In the genomic region with DNA sequence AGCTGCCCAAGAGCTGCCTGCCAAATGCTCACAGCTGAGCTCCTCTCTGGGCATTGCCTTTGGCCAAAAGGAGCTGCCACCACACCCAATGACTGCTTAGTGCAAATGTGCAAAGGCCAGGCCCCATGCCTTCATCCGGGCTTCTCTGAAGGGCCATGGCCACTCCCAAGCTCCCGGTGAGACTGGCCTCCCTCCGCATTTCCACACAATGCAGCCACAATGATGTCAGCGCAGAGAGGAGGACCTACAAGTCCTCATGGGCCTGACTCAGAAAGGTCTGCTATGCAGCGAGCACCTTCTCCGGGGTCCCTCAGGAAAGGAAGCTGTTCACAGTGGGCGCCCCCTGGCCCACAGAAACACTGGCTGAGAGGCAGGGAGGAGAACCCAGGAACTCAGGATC, we compare ENCODE assay signal across 23 cellular contexts. TPM values are rescaled to one million over a fixed set of nuclear protein-coding genes. Genes with fewer than 3 reads are reported as not detected.
"Had no signal": no experiment of that assay in that cellular context is flagged by ENCODE, and none has a peak within 500 bp of the region (broad histone marks: within the 10 kb centered on the region; RNA-seq: fewer than 3 reads in every experiment).

No MANE protein-coding gene starts in this region.

- H3K4me3 ChIP-seq: hepatocyte, sigmoid colon had no signal

- H3K4me1 ChIP-seq: sigmoid colon had no signal

- H3K27ac Mint-ChIP-seq: activated CD4-positive, alpha-beta memory T cell treated with anti-CD3 and anti-CD28 coated beads, Interleukin-2, amount 10 ng/mL, durations not matched to agents 7 days and 5 days; activated CD4-positive, alpha-beta T cell treated with anti-CD3 and anti-CD28 coated beads for 36 hours; activated naive CD4-positive, alpha-beta T cell treated with anti-CD3 and anti-CD28 coated beads, Interleukin-2, amount 50 U/mL, for 72 hours; brain; dendritic cell treated with granulocyte-macrophage colony-stimulating factor and Interleukin-4, amounts not matched to agents 40 ng/mL and 50 ng/mL, for 4 days; effector memory CD8-positive, alpha-beta T cell; nephron progenitor cell; stimulated activated memory B cell treated with anti-CD40 and anti-IgM and Interleukin-4, amounts not matched to agents 10 μg/mL and 1 μg/mL and 100 μg/mL, for 72 hours; T-helper 17 cell had no signal

- H3K4me1 Mint-ChIP-seq: activated CD4-positive, alpha-beta memory T cell treated with anti-CD3 and anti-CD28 coated beads, Interleukin-2, amount 10 ng/mL, durations not matched to agents 7 days and 5 days; activated CD4-positive, alpha-beta T cell treated with anti-CD3 and anti-CD28 coated beads for 36 hours; stimulated activated memory B cell treated with anti-CD40 and anti-IgM and Interleukin-4, amounts not matched to agents 10 μg/mL and 1 μg/mL and 100 μg/mL, for 72 hours; T-helper 17 cell had no signal

- H3K4me3 Mint-ChIP-seq: activated CD4-positive, alpha-beta memory T cell treated with anti-CD3 and anti-CD28 coated beads, Interleukin-2, amount 10 ng/mL, durations not matched to agents 7 days and 5 days; activated CD4-positive, alpha-beta T cell treated with anti-CD3 and anti-CD28 coated beads for 36 hours; brain; dendritic cell treated with granulocyte-macrophage colony-stimulating factor and Interleukin-4, amounts not matched to agents 40 ng/mL and 50 ng/mL, for 4 days; effector memory CD8-positive, alpha-beta T cell; nephron progenitor cell; stimulated activated memory B cell treated with anti-CD40 and anti-IgM and Interleukin-4, amounts not matched to agents 10 μg/mL and 1 μg/mL and 100 μg/mL, for 72 hours; T-helper 17 cell had no signal

- H3K9me3 Mint-ChIP-seq: activated CD4-positive, alpha-beta memory T cell treated with anti-CD3 and anti-CD28 coated beads, Interleukin-2, amount 10 ng/mL, durations not matched to agents 7 days and 5 days; activated naive CD4-positive, alpha-beta T cell treated with anti-CD3 and anti-CD28 coated beads, Interleukin-2, amount 50 U/mL, for 72 hours; brain; dendritic cell treated with granulocyte-macrophage colony-stimulating factor and Interleukin-4, amounts not matched to agents 40 ng/mL and 50 ng/mL, for 4 days; effector memory CD8-positive, alpha-beta T cell; nephron progenitor cell; stimulated activated memory B cell treated with anti-CD40 and anti-IgM and Interleukin-4, amounts not matched to agents 10 μg/mL and 1 μg/mL and 100 μg/mL, for 72 hours had no signal

- DNase-seq: activated CD4-positive, alpha-beta memory T cell treated with anti-CD3 and anti-CD28 coated beads, Interleukin-2, amount 10 ng/mL, durations not matched to agents 7 days and 5 days; activated CD4-positive, alpha-beta T cell treated with anti-CD3 and anti-CD28 coated beads for 36 hours; activated CD8-positive, alpha-beta memory T cell treated with anti-CD3 and anti-CD28 coated beads, Interleukin-2, amount 50 U/mL, for 4 hours; activated gamma-delta T cell; activated T-cell treated with anti-CD3 and anti-CD28 coated beads, Interleukin-2, amount 50 U/mL, for 48 hours; amniotic stem cell; effector memory CD8-positive, alpha-beta T cell; nephron progenitor cell; sigmoid colon; stimulated activated CD4-positive, alpha-beta T cell treated with anti-CD3 and anti-CD28 coated beads, Interleukin-12 subunit alpha, Interleukin-12 subunit beta, amount 100 ng/mL, for 4 hours; T-helper 17 cell; WERI-Rb-1 had no signal

- H3K27ac ChIP-seq: epithelial cell of prostate, hepatocyte, sigmoid colon, WERI-Rb-1 had no signal

- H3K27me3 ChIP-seq: hepatocyte, sigmoid colon had no signal

- H3K36me3 Mint-ChIP-seq: activated naive CD4-positive, alpha-beta T cell treated with anti-CD3 and anti-CD28 coated beads, Interleukin-2, amount 50 U/mL, for 72 hours; stimulated activated memory B cell treated with anti-CD40 and anti-IgM and Interleukin-4, amounts not matched to agents 10 μg/mL and 1 μg/mL and 100 μg/mL, for 72 hours had no signal

- H3K9me3 ChIP-seq: sigmoid colon had no signal

- H3K36me3 ChIP-seq: sigmoid colon, WERI-Rb-1 had no signal

- H3K27me3 Mint-ChIP-seq: activated CD4-positive, alpha-beta memory T cell treated with anti-CD3 and anti-CD28 coated beads, Interleukin-2, amount 10 ng/mL, durations not matched to agents 7 days and 5 days; stimulated activated memory B cell treated with anti-CD40 and anti-IgM and Interleukin-4, amounts not matched to agents 10 μg/mL and 1 μg/mL and 100 μg/mL, for 72 hours had no signal

RNA-seq across cellular contexts. Expression of gene CAV3, which starts 23.1 kb away (rescaled TPM):
- total RNA-seq: activated CD4-positive, alpha-beta memory T cell treated with anti-CD3 and anti-CD28 coated beads, Interleukin-2, amount 10 ng/mL, durations not matched to agents 7 days and 5 days; activated CD4-positive, alpha-beta T cell treated with anti-CD3 and anti-CD28 coated beads for 36 hours; activated naive CD4-positive, alpha-beta T cell treated with anti-CD3 and anti-CD28 coated beads, Interleukin-2, amount 50 U/mL, for 72 hours; hepatocyte; left lobe of liver; mucosa of gallbladder; omental fat pad; pulmonary artery endothelial cell; sigmoid colon; T-helper 17 cell had no signal
- polyA plus RNA-seq: hepatocyte, keratinocyte had no signal
